Comparison of ENCODE assay signal across 23 cellular contexts in the genomic region with DNA sequence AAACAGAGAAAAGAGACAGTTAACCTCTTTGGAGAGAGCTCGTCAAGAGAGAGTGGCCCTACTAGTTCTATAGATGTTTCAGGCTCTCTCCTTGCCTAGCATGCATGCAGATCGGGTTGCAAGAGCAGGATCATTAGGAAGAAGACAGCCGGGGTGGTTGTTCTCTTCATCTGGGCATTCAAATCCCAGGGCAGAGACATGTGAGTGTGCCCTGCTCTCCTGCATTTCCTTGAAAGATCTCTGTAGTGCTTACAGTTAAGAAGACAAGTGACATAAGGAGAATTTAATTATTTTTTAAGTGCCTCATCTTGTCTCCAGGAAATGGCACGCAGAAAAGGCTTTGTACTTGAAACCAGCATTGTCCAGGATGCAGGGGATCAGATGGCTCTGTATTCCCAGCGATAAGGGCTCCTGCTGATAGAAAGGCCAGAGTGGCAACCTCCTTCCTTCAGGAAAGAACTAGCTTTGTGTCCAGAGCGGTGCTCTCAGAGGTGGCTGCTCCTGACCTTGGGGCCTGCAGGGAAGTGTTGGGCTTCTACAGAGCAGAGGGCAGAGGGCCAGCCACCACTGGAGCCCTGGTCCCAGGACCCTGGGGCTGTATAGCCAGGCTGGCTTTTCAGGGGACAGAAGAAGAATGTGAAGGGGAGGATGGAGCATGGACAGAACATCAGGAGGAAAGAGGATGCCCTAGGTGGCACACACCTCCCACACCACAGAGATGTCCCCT. TPM values are rescaled to one million over a fixed set of nuclear protein-coding genes. Genes with fewer than 3 reads are reported as not detected.
DNase-seq lines count a peak whose midpoint lies in the region; ATAC-seq and TF ChIP-seq lines count a peak whose summit lies in the region.
"Had no signal": no experiment of that assay in that cellular context is flagged by ENCODE, and none has a peak within 500 bp of the region (broad histone marks: within the 10 kb centered on the region; RNA-seq: fewer than 3 reads in every experiment).

No MANE protein-coding gene starts in this region.

- H3K4me1 ChIP-seq in right lobe of liver (no peaks in the 10 kb centered on the region), stomach (no peaks in the 10 kb centered on the region)
- H3K4me1 ChIP-seq: SJSA1, vagina had no signal

- H3K27ac ChIP-seq in right lobe of liver (no peak overlapping the region), stomach (no peak overlapping the region)
- H3K27ac ChIP-seq: ovary, SJSA1, spleen, vagina had no signal

- H3K9me3 ChIP-seq in right lobe of liver (no peaks in the 10 kb centered on the region), stomach (no peaks in the 10 kb centered on the region)
- H3K9me3 ChIP-seq: ovary, SJSA1, spleen, vagina had no signal

- TF ChIP-seq POLR2A in right lobe of liver (IDR thresholded peaks at IDR 0.05), result no peak
- TF ChIP-seq POLR2A in stomach (IDR thresholded peaks at IDR 0.05), result no peak

- TF ChIP-seq EP300 in stomach (IDR thresholded peaks at IDR 0.05), result no peak

- H3K4me3 ChIP-seq in right lobe of liver (no peak overlapping the region), stomach (no peak overlapping the region)
- H3K4me3 ChIP-seq: ovary, SJSA1, spleen, vagina had no signal

- TF ChIP-seq CTCF in right lobe of liver (IDR thresholded peaks at IDR 0.05) (no peak), stomach (IDR thresholded peaks at IDR 0.05) (no peak)

- H3K27me3 ChIP-seq in right lobe of liver (no peaks in the 10 kb centered on the region), stomach (peaks cover 0 to 26% (median 0%) of the 10 kb centered on the region in 3 donors)
- H3K27me3 ChIP-seq: ovary, vagina had no signal

- ATAC-seq in right lobe of liver (peak in 3 of 4 donors; percentile 25 to 46 (median 36)), GM19467 (IDR thresholded peaks at IDR 0.05; ENCODE audit: unreplicated experiment) (no peak)
- ATAC-seq: activated CD4-positive, alpha-beta T cell treated with anti-CD3 and anti-CD28 coated beads for 36 hours; natural killer cell had no signal

- intact Hi-C loops in right lobe of liver (cut with DNase I), result no loop called here
- intact Hi-C loops in stomach (cut with DNase I; ENCODE audit: low total_unique reads), result no loop called here

- H3K36me3 ChIP-seq in right lobe of liver, result no peaks in the 10 kb centered on the region
- H3K36me3 ChIP-seq in stomach, result no peaks in the 10 kb centered on the region
- H3K36me3 ChIP-seq: ovary, SJSA1, spleen, vagina had no signal

- DNase-seq in NCI-H82 (lab: John Stamatoyannopoulos, UW) (peak; percentile 55), NCI-H82 treated with DMSO at 0.1 percent for 48 hours (lab: John Stamatoyannopoulos, UW; ENCODE audit: unreplicated experiment) (no peak), DMS153 treated with DMSO at 0.1 percent for 48 hours (lab: John Stamatoyannopoulos, UW; ENCODE audit: unreplicated experiment) (peak; percentile 44), NCI-H510A treated with DMSO at 0.1 percent for 48 hours (lab: John Stamatoyannopoulos, UW) (peak; percentile 75), right lobe of liver (no peak), stomach (no peak)
- no peak for DNase-seq in stimulated activated CD4-positive, alpha-beta T cell treated with anti-CD3 and anti-CD28 coated beads, Interleukin-4, amount 100 ng/mL, for 4 hours
- DNase-seq: ACHN; activated CD4-positive, alpha-beta T cell treated with anti-CD3 and anti-CD28 coated beads for 36 hours; activated effector memory CD4-positive, alpha-beta T cell treated with anti-CD3 and anti-CD28 coated beads, Interleukin-2, amount 50 U/mL, for 16 hours; activated naive CD8-positive, alpha-beta T cell treated with anti-CD3 and anti-CD28 coated beads, Interleukin-2, amount 10 ng/mL, durations not matched to agents 7 days and 5 days; cerebellar nuclear complex; head of caudate nucleus; HFFc6; natural killer cell; NCI-H226; ovary; spleen; stimulated activated CD4-positive, alpha-beta T cell treated with anti-CD3 and anti-CD28 coated beads, Interleukin-4, amount 100 ng/mL, for 1 hour; stimulated activated naive B cell treated with anti-CD40 and anti-IgM and Interleukin-4, amounts not matched to agents 10 μg/mL and 1 μg/mL and 100 μg/mL, for 72 hours had no signal

- 46% methylated on average over 6 of the region's 6 CpGs for WGBS in right lobe of liver (ENCODE audit: insufficient coverage, low coverage, low lambda C conversion rate, missing lambda C conversion rate)
- 43 to 55% (median 50%) methylated on average over 6 of the region's 6 CpGs for WGBS in stomach, 5 donors

RNA-seq across cellular contexts. Expression of a gene that starts 8.2 kb away (rescaled TPM):
- total RNA-seq in right lobe of liver, result 1 to 10 TPM in 3 of 6 experiments, under 1 TPM in 3; 0.37 to 2.8 (median 1.0) TPM
- 10 to 100 TPM in 1 of 5 donors, 1 to 10 TPM in 1, not detected in 3; 1.1 to 11.6 TPM for total RNA-seq in stomach
- 10 to 100 TPM in 1 of 3 donors, 1 to 10 TPM in 1, under 1 TPM in 1; 0.93 to 15.6 (median 1.4) TPM for polyA plus RNA-seq in stomach
- total RNA-seq: activated naive CD8-positive, alpha-beta T cell treated with anti-CD3 and anti-CD28 coated beads, Interleukin-2, amount 10 ng/mL, durations not matched to agents 7 days and 5 days had no signal

Comparison
In these comparisons a context has a peak if more than half of its experiments do, and no peak if none do; other contexts are left out.
1. DNase-seq: peak in NCI-H82 (single experiment), DMS153 treated with DMSO at 0.1 percent for 48 hours (single experiment) and NCI-H510A treated with DMSO at 0.1 percent for 48 hours (single experiment); none in NCI-H82 treated with DMSO at 0.1 percent for 48 hours (single experiment), right lobe of liver (0 of 3), stomach (single experiment) and stimulated activated CD4-positive, alpha-beta T cell treated with anti-CD3 and anti-CD28 coated beads, Interleukin-4, amount 100 ng/mL, for 4 hours (0 of 2).